In the genomic region with DNA sequence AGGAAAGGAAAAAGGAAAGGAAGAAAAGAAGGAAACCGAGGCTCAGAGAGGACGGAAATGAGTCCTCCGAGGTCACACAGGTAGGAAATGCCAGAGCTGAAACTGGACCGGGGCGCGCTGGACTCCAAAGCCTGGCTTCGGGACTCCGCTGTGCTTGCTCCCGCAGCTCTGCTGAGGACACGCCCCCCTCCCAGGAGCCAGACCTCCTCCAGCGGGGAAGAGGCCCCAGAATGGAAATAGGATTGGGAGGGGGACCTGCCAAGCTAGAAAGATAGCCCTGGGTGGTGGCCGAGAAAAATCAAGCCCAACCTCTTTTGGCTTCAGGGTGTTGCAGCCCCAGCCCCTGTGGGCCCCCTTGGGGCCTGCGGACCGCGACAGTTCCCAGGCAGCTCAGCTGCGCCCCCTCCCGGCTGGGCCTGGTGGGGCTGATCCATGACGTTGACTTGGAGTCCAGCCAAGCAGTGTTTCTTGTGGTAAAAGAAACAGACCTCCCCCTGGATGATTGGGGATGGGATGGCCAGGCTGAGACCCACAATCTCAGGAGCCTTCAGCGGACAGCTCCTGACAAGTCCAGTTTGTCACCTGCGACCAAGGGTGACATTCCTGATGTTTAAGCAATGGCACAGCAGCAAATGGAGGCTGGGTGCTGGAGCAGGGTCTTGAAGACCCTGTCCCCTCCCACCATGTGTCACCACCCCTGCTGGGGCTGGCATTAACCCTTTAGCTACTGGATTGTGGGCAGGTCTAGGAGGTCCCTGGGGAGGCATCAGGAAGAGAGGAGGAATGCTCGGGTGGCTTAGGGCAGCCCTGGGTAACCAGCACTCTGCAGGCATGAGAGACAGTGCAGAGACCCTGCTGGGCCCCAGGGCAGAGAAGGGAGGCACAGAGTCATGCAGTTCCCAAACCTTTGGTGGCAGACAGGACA, we compare ENCODE assay signal across 8 cellular contexts. TPM values are rescaled to one million over a fixed set of nuclear protein-coding genes. Genes with fewer than 3 reads are reported as not detected.
A peak's percentile ranks its signal among the peaks of the same experiment; 100 is the strongest.
DNase-seq lines count a peak whose midpoint lies in the region; ATAC-seq and TF ChIP-seq lines count a peak whose summit lies in the region.

No MANE protein-coding gene starts in this region.

- H3K4me1 ChIP-seq in lower lobe of right lung = peaks cover 22% of the 10 kb centered on the region

- no peaks in the 10 kb centered on the region for H3K9me3 ChIP-seq in lower lobe of right lung

- DNase-seq in A172 (ENCODE audit: low spot score) (peak; percentile 61), NCI-H2171 treated with DMSO at 0.1 percent for 48 hours (lab: John Stamatoyannopoulos, UW) (peak; percentile 68), coronary artery (ENCODE audit: low spot score) (peak; percentile 83), lower lobe of right lung (peak; percentile 74)
- DNase-seq in activated CD4-positive, CD25-positive, alpha-beta regulatory T cell treated with anti-CD3 and anti-CD28 coated beads, Interleukin-2, amount 50 U/mL, for 72 hours = peak; percentile 63
- peak; percentile 25 to 36 for DNase-seq in stimulated activated CD8-positive, alpha-beta memory T cell treated with anti-CD3 and anti-CD28 coated beads, Interleukin-7, amount 100 ng/mL, for 48 hours (ENCODE audit: extremely low read depth in 1 of 2, low read depth in 1 of 2)

- H3K27me3 ChIP-seq in lower lobe of right lung (ENCODE audit: low read depth) = no peaks in the 10 kb centered on the region

- H3K4me3 ChIP-seq in GM12875 (ENCODE audit: low read depth, low read length) (no peak overlapping the region), coronary artery (peak overlapping the region; percentile 31), lower lobe of right lung (peak overlapping the region; percentile 32)

- TF ChIP-seq CTCF in GM12875 (IDR thresholded peaks at IDR 0.05; ENCODE audit: borderline replicate concordance, insufficient read depth, low read depth, low read length) = peak; percentile 94
- TF ChIP-seq CTCF in coronary artery (IDR thresholded peaks at IDR 0.05) = peak; percentile 80
- peak; percentile 92 for TF ChIP-seq CTCF in lower lobe of right lung (IDR thresholded peaks at IDR 0.05)

- intact Hi-C loops in lower lobe of right lung (cut with DNase I) = no loop called here

- no peaks in the 10 kb centered on the region for H3K36me3 ChIP-seq in lower lobe of right lung

- ATAC-seq in lower lobe of right lung (peak; percentile 78 to 87), GM21576 (IDR thresholded peaks at IDR 0.05; ENCODE audit: unreplicated experiment) (no peak)

- H3K27ac ChIP-seq in coronary artery = peak overlapping the region in 1 of 2 donors; percentile 71
- peak overlapping the region; percentile 71 for H3K27ac ChIP-seq in lower lobe of right lung

RNA-seq across cellular contexts. Expression of a gene that starts 55.4 kb away (rescaled TPM):
- 0.07 TPM in 1 of 2 replicates, not detected in the other for total RNA-seq in A172 (2014; rRNA removed; shearing (Covaris generic))
- total RNA-seq in lower lobe of right lung = 11.0 TPM

Comparison
In these comparisons a context has a peak if more than half of its experiments do, and no peak if none do; other contexts are left out.
1. DNase-seq: peak in every context shown above with its lines; median percentile 83 in coronary artery; 74 in lower lobe of right lung; 68 in NCI-H2171 treated with DMSO at 0.1 percent for 48 hours; 63 in activated CD4-positive, CD25-positive, alpha-beta regulatory T cell treated with anti-CD3 and anti-CD28 coated beads, Interleukin-2, amount 50 U/mL, for 72 hours; 61 in A172; 30 in stimulated activated CD8-positive, alpha-beta memory T cell treated with anti-CD3 and anti-CD28 coated beads, Interleukin-7, amount 100 ng/mL, for 48 hours.
2. RNA of a gene that starts 55.4 kb away (total RNA-seq): 11.0 TPM in lower lobe of right lung (single experiment); 0.07 TPM in A172; every median in the first group is over 10 times any median in the second.
3. Peak in every context shown above with its lines, with median percentiles within 50 percentile points of each other: CTCF ChIP-seq.